In genomic region chr19:50507376-50507775, GRCh38 we compare ENCODE assay signal across 3 cellular contexts.
TF ChIP-seq lines count a peak whose summit lies in the region.

No MANE protein-coding gene starts in this region.

TF ChIP-seq in A549, 52 proteins besides CTCF, POLR2A, EP300 and RAD21:
- TF ChIP-seq E2F6 (IDR thresholded peaks at IDR 0.05; ENCODE audit: borderline replicate concordance, low read depth) (no peak), MAZ (IDR thresholded peaks at IDR 0.05; ENCODE audit: borderline replicate concordance, low read depth, low read length) (no peak), HOXB13 (CRISPR knock-in tag; IDR thresholded peaks at IDR 0.05; ENCODE audit: low read depth) (no peak)
TF ChIP-seq in A549: peak in this region for 0.

TF ChIP-seq in K562, 482 proteins besides CTCF, POLR2A, EP300 and RAD21:
- TF ChIP-seq, protein P1, sequence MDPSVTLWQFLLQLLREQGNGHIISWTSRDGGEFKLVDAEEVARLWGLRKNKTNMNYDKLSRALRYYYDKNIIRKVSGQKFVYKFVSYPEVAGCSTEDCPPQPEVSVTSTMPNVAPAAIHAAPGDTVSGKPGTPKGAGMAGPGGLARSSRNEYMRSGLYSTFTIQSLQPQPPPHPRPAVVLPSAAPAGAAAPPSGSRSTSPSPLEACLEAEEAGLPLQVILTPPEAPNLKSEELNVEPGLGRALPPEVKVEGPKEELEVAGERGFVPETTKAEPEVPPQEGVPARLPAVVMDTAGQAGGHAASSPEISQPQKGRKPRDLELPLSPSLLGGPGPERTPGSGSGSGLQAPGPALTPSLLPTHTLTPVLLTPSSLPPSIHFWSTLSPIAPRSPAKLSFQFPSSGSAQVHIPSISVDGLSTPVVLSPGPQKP (CRISPR knock-in tag; IDR thresholded peaks at IDR 0.05) = no peak
- TF ChIP-seq RBFOX2 (IDR thresholded peaks at IDR 0.05; ENCODE audit: low read depth, low read length) (0 out of 2 replicates have a peak, but pooled peaks have one; percentile 16), KLF6 (CRISPR knock-in tag; IDR thresholded peaks at IDR 0.05; ENCODE audit: borderline replicate concordance) (no peak)

TF ChIP-seq in neural cell, 6 proteins besides CTCF, POLR2A, EP300 and RAD21:
- TF ChIP-seq MXI1 (conservative IDR thresholded peaks at IDR 0.05; ENCODE audit: poor library complexity, severe bottlenecking) = no peak
- no peak for TF ChIP-seq SMC3 (conservative IDR thresholded peaks at IDR 0.05; ENCODE audit: poor library complexity)
- TF ChIP-seq REST (IDR thresholded peaks at IDR 0.05; ENCODE audit: borderline replicate concordance) = no peak
- TF ChIP-seq EZH2 (IDR thresholded peaks at IDR 0.05; ENCODE audit: borderline replicate concordance, insufficient read depth, low read length, poor library complexity, severe bottlenecking) = no peak
- no peak for TF ChIP-seq TAF1 (IDR thresholded peaks at IDR 0.05; ENCODE audit: low read depth)
- no peak for TF ChIP-seq POLR2AphosphoS5 (IDR thresholded peaks at IDR 0.05)
